Comparison of ENCODE assay signal across 30 cellular contexts in the genomic region with DNA sequence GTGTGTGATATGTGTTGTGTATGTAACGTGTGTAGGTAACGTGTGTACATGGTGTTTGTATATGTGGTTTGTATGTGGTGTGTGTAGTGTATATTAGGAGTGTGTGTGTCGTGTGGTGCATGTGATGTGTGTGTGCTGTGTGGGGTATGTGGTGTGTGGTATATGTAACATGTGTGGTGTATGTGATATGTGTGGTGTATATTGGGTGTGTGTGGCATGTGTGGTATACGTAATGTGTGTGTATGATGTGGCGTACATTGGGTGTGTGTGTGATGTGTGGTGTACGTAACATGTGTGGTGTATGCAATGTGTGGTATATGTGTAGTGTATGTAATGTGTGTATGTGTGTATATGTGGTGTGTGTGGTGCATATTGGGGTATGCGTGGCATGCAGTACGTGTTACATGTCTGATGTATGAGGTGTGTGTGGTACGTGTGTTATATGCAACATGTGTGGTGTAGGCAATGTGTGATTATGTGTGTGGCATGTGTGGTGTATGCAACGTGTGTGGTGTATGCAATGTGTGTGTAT.
"Had no signal": no experiment of that assay in that cellular context is flagged by ENCODE, and none has a peak within 500 bp of the region (broad histone marks: within the 10 kb centered on the region; RNA-seq: fewer than 3 reads in every experiment).

No MANE protein-coding gene starts in this region.

- H3K27ac ChIP-seq: adrenal gland, body of pancreas, breast epithelium, Peyer's patch, SJSA1 had no signal

- H3K9me3 ChIP-seq: adrenal gland, body of pancreas, breast epithelium, MG63, Peyer's patch, SK-N-SH had no signal

- H3K27me3 ChIP-seq: adrenal gland, body of pancreas, breast epithelium, MG63, Peyer's patch, SJSA1 had no signal

- H3K9ac ChIP-seq: SK-N-SH had no signal

- ATAC-seq: activated CD4-positive, alpha-beta T cell treated with anti-CD3 and anti-CD28 coated beads for 36 hours; activated CD4-positive, CD25-positive, alpha-beta regulatory T cell treated with anti-CD3 and anti-CD28 coated beads, Interleukin-2, amount 50 U/mL, for 24 hours; activated CD8-positive, alpha-beta T cell treated with anti-CD3 and anti-CD28 coated beads, Interleukin-2, amount 10 ng/mL, durations not matched to agents 7 days and 5 days; body of pancreas; PC-3 had no signal

- H3K36me3 ChIP-seq: adrenal gland, breast epithelium, MG63, Peyer's patch, SJSA1 had no signal

- H3K4me3 ChIP-seq: adrenal gland, body of pancreas, breast epithelium, MG63, Peyer's patch, SJSA1 had no signal

- H3K4me2 ChIP-seq: SK-N-SH had no signal

- DNase-seq: activated CD4-positive, alpha-beta T cell treated with anti-CD3 and anti-CD28 coated beads for 36 hours; activated CD4-positive, alpha-beta T cell treated with anti-CD3 and anti-CD28 coated beads, Interleukin-2, amount 10 ng/mL, durations not matched to agents 7 days and 5 days; activated CD4-positive, alpha-beta T cell treated with anti-CD3 and anti-CD28 coated beads, Interleukin-2, amount 50 U/mL, for 48 hours; activated CD8-positive, alpha-beta T cell treated with anti-CD3 and anti-CD28 coated beads, Interleukin-2, amount 10 ng/mL, durations not matched to agents 7 days and 5 days; activated gamma-delta T cell treated with Interleukin-2 at 50 U/mL for 16 hours; activated naive CD4-positive, alpha-beta T cell treated with anti-CD3 and anti-CD28 coated beads for 36 hours; activated T-cell treated with anti-CD3 and anti-CD28 coated beads, Interleukin-2, amount 50 U/mL, for 24 hours; adrenal gland; body of pancreas; Kasumi-1; MG63; NCI-H1048; NCI-H1105 treated with DMSO at 0.1 percent for 48 hours; NCI-H1436; NCI-H1694; NCI-H1930; NCI-H2081 treated with DMSO at 0.1 percent for 48 hours; NCI-H226; NCI-H524 treated with DMSO at 0.1 percent for 48 hours; NK-92 treated with Interleukin-12 subunit alpha and Interleukin-12 subunit beta, amount 100 ng/mL, for 24 hours; Peyer's patch; RPMI8226; SHP77 treated with DMSO at 0.1 percent for 48 hours; SK-N-SH had no signal

- H3K4me1 ChIP-seq: adrenal gland, breast epithelium had no signal

- FAIRE-seq: astrocyte, TTC549 had no signal
